In genomic region chr5:77590347-77590746, GRCh38 we compare ENCODE assay signal across 15 cellular contexts. TPM values are rescaled to one million over a fixed set of nuclear protein-coding genes. Genes with fewer than 3 reads are reported as not detected.
DNase-seq lines count a peak whose midpoint lies in the region; ATAC-seq and TF ChIP-seq lines count a peak whose summit lies in the region.
"Had no signal": no experiment of that assay in that cellular context is flagged by ENCODE, and none has a peak within 500 bp of the region (broad histone marks: within the 10 kb centered on the region; RNA-seq: fewer than 3 reads in every experiment).

No MANE protein-coding gene starts in this region.

- no peaks in the 10 kb centered on the region for H3K36me3 ChIP-seq in GM06990 (ENCODE audit: control insufficient read depth, insufficient read depth, low read length)
- no peaks in the 10 kb centered on the region for H3K36me3 ChIP-seq in heart left ventricle
- H3K36me3 ChIP-seq in aorta (ENCODE audit: control insufficient read depth in 1 of 2, insufficient read depth in 2 of 2, low read length in 1 of 2) = no peaks in the 10 kb centered on the region
- H3K36me3 ChIP-seq: left ventricle myocardium inferior had no signal

- no peaks in the 10 kb centered on the region for H3K36me3 Mint-ChIP-seq in progenitor cell of endocrine pancreas (ENCODE audit: insufficient read depth)

- peak; percentile 55 for DNase-seq in GM06990 (ENCODE audit: extremely low read depth, insufficient read length)
- DNase-seq in SKM-1 treated with dmso at 0.1 percent for 144 hours (lab: John Stamatoyannopoulos, UW; ENCODE audit: unreplicated experiment) = peak; percentile 71
- DNase-seq in HCEC 1CT = no peak
- no peak for DNase-seq in progenitor cell of endocrine pancreas (ENCODE audit: low spot score, unreplicated experiment)
- no peak for DNase-seq in heart left ventricle
- no peak for DNase-seq in aorta
- DNase-seq: EL, left ventricle myocardium inferior, NCI-H1417 treated with DMSO at 0.1 percent for 48 hours, T-helper 2 cell had no signal

- intact Hi-C loops in heart left ventricle (cut with DNase I) (no loop called here), aorta (cut with DNase I) (no loop called here)

- TF ChIP-seq POLR2A in heart left ventricle (IDR thresholded peaks at IDR 0.05) = no peak

- H3K9me3 ChIP-seq in heart left ventricle (peaks cover 0 to 8% (median 0%) of the 10 kb centered on the region in 12 donors), aorta (ENCODE audit: control insufficient read depth, low read length) (no peaks in the 10 kb centered on the region)

- H3K27me3 Mint-ChIP-seq in progenitor cell of endocrine pancreas = peaks cover 10% of the 10 kb centered on the region

- H3K9me3 Mint-ChIP-seq in progenitor cell of endocrine pancreas (ENCODE audit: low read depth) = peaks cover 7% of the 10 kb centered on the region

- no peak overlapping the region for H3K4me3 ChIP-seq in GM06990 (replicated peaks; ENCODE audit: low read depth, low read length)
- H3K4me3 ChIP-seq in heart left ventricle = no peak overlapping the region
- H3K4me3 ChIP-seq in aorta (ENCODE audit: low read length in 2 of 2) = no peak overlapping the region
- H3K4me3 ChIP-seq: left ventricle myocardium inferior, smooth muscle cell had no signal

- no peaks in the 10 kb centered on the region for H3K4me1 ChIP-seq in heart left ventricle
- no peaks in the 10 kb centered on the region for H3K4me1 ChIP-seq in aorta (ENCODE audit: control insufficient read depth in 1 of 2, insufficient read depth in 2 of 2, low read length in 2 of 2)
- H3K4me1 ChIP-seq: left ventricle myocardium inferior had no signal

- no peak overlapping the region for H3K27ac Mint-ChIP-seq in progenitor cell of endocrine pancreas

- no peak overlapping the region for H3K4me3 Mint-ChIP-seq in progenitor cell of endocrine pancreas (ENCODE audit: low read depth)
- H3K4me3 Mint-ChIP-seq: neural crest cell had no signal

- WGBS in heart left ventricle, 4 donors = 52 to 67% (median 63%) methylated on average over 3 of the region's 3 CpGs
- WGBS in aorta, 2 donors = 62 to 70% methylated on average over 3 of the region's 3 CpGs

- ATAC-seq in GM19395 (IDR thresholded peaks at IDR 0.05; ENCODE audit: unreplicated experiment) (peak; percentile 60), HG03460 (IDR thresholded peaks at IDR 0.05; ENCODE audit: unreplicated experiment) (peak; percentile 80), heart left ventricle (no peak), aorta (ENCODE audit: low FRiP score) (no peak)

- H3K27ac ChIP-seq in heart left ventricle = no peak overlapping the region
- H3K27ac ChIP-seq in aorta (ENCODE audit: low read depth in 1 of 2, low read length in 2 of 2) = no peak overlapping the region
- H3K27ac ChIP-seq: left ventricle myocardium inferior had no signal

- H3K27me3 ChIP-seq in GM06990 (replicated peaks; ENCODE audit: control insufficient read depth, insufficient read depth, low read length) (no peaks in the 10 kb centered on the region), heart left ventricle (peaks cover 0 to 10% (median 0%) of the 10 kb centered on the region in 9 donors), aorta (ENCODE audit: control insufficient read depth in 1 of 2, insufficient read depth in 2 of 2, low read length in 1 of 2) (no peaks in the 10 kb centered on the region)

- no peaks in the 10 kb centered on the region for H3K4me1 Mint-ChIP-seq in progenitor cell of endocrine pancreas (ENCODE audit: low read depth)
- H3K4me1 Mint-ChIP-seq: neural crest cell had no signal

- TF ChIP-seq CTCF in GM06990 (IDR thresholded peaks at IDR 0.05; ENCODE audit: insufficient read depth, low read length, poor library complexity, severe bottlenecking) (no peak), progenitor cell of endocrine pancreas (IDR thresholded peaks at IDR 0.05; ENCODE audit: unreplicated experiment) (no peak), heart left ventricle (IDR thresholded peaks at IDR 0.05) (no peak)

RNA-seq across cellular contexts. Expression of gene OTP, which starts 48.2 kb away (rescaled TPM):
- not detected in 2 replicates for total RNA-seq in progenitor cell of endocrine pancreas
- total RNA-seq in heart left ventricle = under 1 TPM in 1 of 9 donors, not detected in 8; 0.06 TPM
- not detected for polyA plus RNA-seq in heart left ventricle
- total RNA-seq in aorta = not detected
- polyA plus RNA-seq in aorta = not detected
- total RNA-seq: glomerular endothelial cell, left ventricle myocardium inferior, smooth muscle cell had no signal
- polyA plus RNA-seq: smooth muscle cell had no signal

Comparison
In these comparisons a context has a peak if more than half of its experiments do, and no peak if none do; other contexts are left out.
1. DNase-seq: peak in GM06990 (single experiment) and SKM-1 treated with dmso at 0.1 percent for 144 hours (single experiment); none in HCEC 1CT (single experiment), progenitor cell of endocrine pancreas (single experiment), heart left ventricle (0 of 5) and aorta (0 of 2).
2. ATAC-seq: peak in GM19395 (single experiment) and HG03460 (single experiment); none in heart left ventricle (0 of 4) and aorta (single experiment).